Comparison of ENCODE assay signal across 12 cellular contexts in genomic region chr10:57716884-57717283, GRCh38.
DNase-seq lines count a peak whose midpoint lies in the region; ATAC-seq and TF ChIP-seq lines count a peak whose summit lies in the region.
"Had no signal": no experiment of that assay in that cellular context is flagged by ENCODE, and none has a peak within 500 bp of the region (broad histone marks: within the 10 kb centered on the region; RNA-seq: fewer than 3 reads in every experiment).

No MANE protein-coding gene starts in this region.

- in situ Hi-C loops in ACHN (cut with HindIII; ENCODE audit: low pct_ligation_motif_present, low pct_unique_long_range_greater_than_20kb, low sequenced_read_pairs): no loop called here

- POLR2A ChIA-PET in WTC11 (lab: Charles Lee): no interaction called here

- peak; percentile 53 for DNase-seq in ACHN
- peak; percentile 3 for DNase-seq in H4 (ENCODE audit: low spot score)
- no peak for DNase-seq in WTC11 (ENCODE audit: low spot score)
- DNase-seq in kidney epithelial cell (ENCODE audit: low read depth): no peak
- no peak for DNase-seq in activated T-cell treated with anti-CD3 and anti-CD28 coated beads, Interleukin-2, amount 50 U/mL, for 24 hours
- no peak for DNase-seq in NCI-H2171 treated with DMSO at 0.1 percent for 48 hours (lab: John Stamatoyannopoulos, UW)
- DNase-seq in SKM-1 treated with dmso at 0.1 percent for 144 hours (lab: John Stamatoyannopoulos, UW; ENCODE audit: unreplicated experiment): no peak
- DNase-seq in occipital lobe (lab: John Stamatoyannopoulos, UW): no peak
- DNase-seq: COR-L47, NCI-H1694 treated with DMSO at 0.1 percent for 48 hours, ovary had no signal

- no peaks in the 10 kb centered on the region for H3K4me1 Mint-ChIP-seq in WTC11
- H3K4me1 Mint-ChIP-seq in activated T-cell treated with anti-CD3 and anti-CD28 coated beads, Interleukin-2, amount 50 U/mL, for 24 hours (ENCODE audit: low read depth): no peaks in the 10 kb centered on the region
- H3K4me1 Mint-ChIP-seq: activated naive CD4-positive, alpha-beta T cell treated with anti-CD3 and anti-CD28 coated beads, Interleukin-2, amount 50 U/mL, for 24 hours had no signal

- no peaks in the 10 kb centered on the region for H3K27me3 ChIP-seq in kidney epithelial cell (ENCODE audit: control insufficient read depth, insufficient read depth, low read length)
- H3K27me3 ChIP-seq: ovary had no signal

- H3K4me3 ChIP-seq in kidney epithelial cell (ENCODE audit: low read depth, low read length): no peak overlapping the region
- H3K4me3 ChIP-seq: ovary had no signal

- CTCF ChIA-PET in WTC11 (lab: Charles Lee): interaction anchor here (1.1 to 1.2 kb wide), 2 partner anchors 276 to 436 kb away, joined by 3 to 4 read pairs; no protein-coding TSS in a partner anchor

- H3K4me3 Mint-ChIP-seq in WTC11: no peak overlapping the region
- H3K4me3 Mint-ChIP-seq in activated T-cell treated with anti-CD3 and anti-CD28 coated beads, Interleukin-2, amount 50 U/mL, for 24 hours: no peak overlapping the region
- H3K4me3 Mint-ChIP-seq: activated naive CD4-positive, alpha-beta T cell treated with anti-CD3 and anti-CD28 coated beads, Interleukin-2, amount 50 U/mL, for 24 hours had no signal

- no peak overlapping the region for H3K27ac Mint-ChIP-seq in WTC11
- H3K27ac Mint-ChIP-seq in activated T-cell treated with anti-CD3 and anti-CD28 coated beads, Interleukin-2, amount 50 U/mL, for 24 hours: no peak overlapping the region
- H3K27ac Mint-ChIP-seq: activated naive CD4-positive, alpha-beta T cell treated with anti-CD3 and anti-CD28 coated beads, Interleukin-2, amount 50 U/mL, for 24 hours had no signal

- peaks cover 5% of the 10 kb centered on the region for H3K27me3 Mint-ChIP-seq in WTC11 (ENCODE audit: low read depth)
- H3K27me3 Mint-ChIP-seq in activated T-cell treated with anti-CD3 and anti-CD28 coated beads, Interleukin-2, amount 50 U/mL, for 24 hours: no peaks in the 10 kb centered on the region
- H3K27me3 Mint-ChIP-seq: activated naive CD4-positive, alpha-beta T cell treated with anti-CD3 and anti-CD28 coated beads, Interleukin-2, amount 50 U/mL, for 24 hours had no signal

- no peak for TF ChIP-seq CTCF in WTC11 (IDR thresholded peaks at IDR 0.05)
- TF ChIP-seq CTCF in kidney epithelial cell (IDR thresholded peaks at IDR 0.05; ENCODE audit: insufficient read depth, low read length, poor library complexity, severe bottlenecking): peak; percentile 50

- H3K36me3 Mint-ChIP-seq in WTC11: peaks cover 40% of the 10 kb centered on the region
- no peaks in the 10 kb centered on the region for H3K36me3 Mint-ChIP-seq in activated T-cell treated with anti-CD3 and anti-CD28 coated beads, Interleukin-2, amount 50 U/mL, for 24 hours (ENCODE audit: low read depth)
- H3K36me3 Mint-ChIP-seq: activated naive CD4-positive, alpha-beta T cell treated with anti-CD3 and anti-CD28 coated beads, Interleukin-2, amount 50 U/mL, for 24 hours had no signal

- H3K9me3 Mint-ChIP-seq in WTC11: peaks cover 43% of the 10 kb centered on the region
- peaks cover 14% of the 10 kb centered on the region for H3K9me3 Mint-ChIP-seq in activated T-cell treated with anti-CD3 and anti-CD28 coated beads, Interleukin-2, amount 50 U/mL, for 24 hours
- H3K9me3 Mint-ChIP-seq: activated naive CD4-positive, alpha-beta T cell treated with anti-CD3 and anti-CD28 coated beads, Interleukin-2, amount 50 U/mL, for 24 hours had no signal

- peak; percentile 43; the same call in 1 of the 2 replicates for ATAC-seq in WTC11

- no peaks in the 10 kb centered on the region for H3K36me3 ChIP-seq in kidney epithelial cell (ENCODE audit: control insufficient read depth, insufficient read depth, low read length)
- H3K36me3 ChIP-seq: ovary had no signal

TF ChIP-seq in WTC11, 78 proteins besides CTCF, POLR2A, EP300 and RAD21:
- TF ChIP-seq GRHL2 (CRISPR knock-in tag; IDR thresholded peaks at IDR 0.05; ENCODE audit: insufficient replicate concordance, severe bottlenecking) (no peak), PRRX2 (CRISPR knock-in tag; IDR thresholded peaks at IDR 0.05) (no peak), ZNF423 (CRISPR knock-in tag; IDR thresholded peaks at IDR 0.05) (no peak), CDX4 (CRISPR knock-in tag; IDR thresholded peaks at IDR 0.05; ENCODE audit: borderline replicate concordance) (no peak), EMX1 (CRISPR knock-in tag; IDR thresholded peaks at IDR 0.05) (no peak), FOXP4 (CRISPR knock-in tag; IDR thresholded peaks at IDR 0.05) (no peak), IRF2 (CRISPR knock-in tag; IDR thresholded peaks at IDR 0.05; ENCODE audit: borderline replicate concordance, low read depth) (no peak), SMAD3 (CRISPR knock-in tag; IDR thresholded peaks at IDR 0.05; ENCODE audit: borderline replicate concordance) (no peak), NR1H2 (CRISPR knock-in tag; IDR thresholded peaks at IDR 0.05) (no peak), USF1 (CRISPR knock-in tag; IDR thresholded peaks at IDR 0.05) (no peak), ZNF396 (CRISPR knock-in tag; IDR thresholded peaks at IDR 0.05; ENCODE audit: borderline replicate concordance) (no peak), STAT6 (CRISPR knock-in tag; conservative IDR thresholded peaks at IDR 0.05; ENCODE audit: low read depth) (no peak)
- TF ChIP-seq, protein P1, sequence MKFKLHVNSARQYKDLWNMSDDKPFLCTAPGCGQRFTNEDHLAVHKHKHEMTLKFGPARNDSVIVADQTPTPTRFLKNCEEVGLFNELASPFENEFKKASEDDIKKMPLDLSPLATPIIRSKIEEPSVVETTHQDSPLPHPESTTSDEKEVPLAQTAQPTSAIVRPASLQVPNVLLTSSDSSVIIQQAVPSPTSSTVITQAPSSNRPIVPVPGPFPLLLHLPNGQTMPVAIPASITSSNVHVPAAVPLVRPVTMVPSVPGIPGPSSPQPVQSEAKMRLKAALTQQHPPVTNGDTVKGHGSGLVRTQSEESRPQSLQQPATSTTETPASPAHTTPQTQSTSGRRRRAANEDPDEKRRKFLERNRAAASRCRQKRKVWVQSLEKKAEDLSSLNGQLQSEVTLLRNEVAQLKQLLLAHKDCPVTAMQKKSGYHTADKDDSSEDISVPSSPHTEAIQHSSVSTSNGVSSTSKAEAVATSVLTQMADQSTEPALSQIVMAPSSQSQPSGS (CRISPR knock-in tag; IDR thresholded peaks at IDR 0.05; ENCODE audit: borderline replicate concordance, low read depth): no peak

Comparison
In these comparisons a context has a peak if more than half of its experiments do, and no peak if none do; other contexts are left out.
1. DNase-seq: peak in ACHN (single experiment) and H4 (single experiment); none in WTC11 (single experiment), kidney epithelial cell (single experiment), activated T-cell treated with anti-CD3 and anti-CD28 coated beads, Interleukin-2, amount 50 U/mL, for 24 hours (single experiment), NCI-H2171 treated with DMSO at 0.1 percent for 48 hours (single experiment), SKM-1 treated with dmso at 0.1 percent for 144 hours (single experiment) and occipital lobe (single experiment).